18 cellular contexts compared by ENCODE assay signal in the genomic region with DNA sequence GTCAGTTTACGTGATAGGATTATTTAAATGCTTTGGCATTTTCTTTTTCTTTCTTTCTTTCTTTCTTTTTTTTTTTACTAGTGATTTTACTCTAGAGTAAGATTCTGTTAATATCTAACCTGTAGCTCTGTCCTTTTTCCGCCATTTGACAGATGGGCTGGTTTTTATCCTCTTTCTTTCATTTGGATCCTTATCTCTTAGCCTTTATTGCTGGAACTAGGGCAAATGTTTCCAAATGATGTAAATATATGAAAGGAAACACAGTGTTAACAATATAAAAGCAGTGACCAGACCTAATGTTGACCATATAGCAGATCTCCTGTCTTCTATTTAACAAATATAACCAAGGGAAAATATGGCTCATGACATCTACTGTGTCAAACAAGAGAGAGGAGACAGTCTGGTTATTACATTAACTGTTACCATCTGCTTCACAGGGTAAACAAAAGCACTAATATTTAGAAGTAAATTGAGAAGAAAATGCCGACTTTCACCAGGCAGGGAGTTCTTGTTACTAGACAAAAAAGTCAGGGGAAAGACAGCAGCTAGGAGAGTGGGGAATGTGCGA. TPM values are rescaled to one million over a fixed set of nuclear protein-coding genes. Genes with fewer than 3 reads are reported as not detected.
A peak's percentile ranks its signal among the peaks of the same experiment; 100 is the strongest.
DNase-seq lines count a peak whose midpoint lies in the region; ATAC-seq, FAIRE-seq and TF ChIP-seq lines count a peak whose summit lies in the region.
"Had no signal": no experiment of that assay in that cellular context is flagged by ENCODE, and none has a peak within 500 bp of the region (broad histone marks: within the 10 kb centered on the region; RNA-seq: fewer than 3 reads in every experiment).

No MANE protein-coding gene starts in this region.

- H3K4me1 Mint-ChIP-seq in mesothelial cell of epicardium = peaks cover 16% of the 10 kb centered on the region

- no peak overlapping the region for H3K4me3 Mint-ChIP-seq in mesothelial cell of epicardium
- H3K4me3 Mint-ChIP-seq: GM23338 had no signal

- H3K27ac ChIP-seq in liver (ENCODE audit: low read depth in 1 of 2, low read length in 2 of 2) (peak overlapping the region in 1 of 2 donors; percentile 57), HepG2 (ENCODE audit: extremely low read length, insufficient read depth, low read length) (no peak overlapping the region), colonic mucosa (peak overlapping the region; percentile 41)
- H3K27ac ChIP-seq: SK-N-MC had no signal

- TF ChIP-seq EP300 in HepG2 (IDR thresholded peaks at IDR 0.05; ENCODE audit: low read depth in 2 of 2, low read length in 2 of 2) (no peak), HepG2 (CRISPR knock-in tag; IDR thresholded peaks at IDR 0.05; ENCODE audit: borderline replicate concordance) (no peak)

- peak overlapping the region; percentile 34 for H3K27ac Mint-ChIP-seq in mesothelial cell of epicardium
- H3K27ac Mint-ChIP-seq: GM23338 had no signal

- no TSS peak for BruUV-seq in HepG2 (replicated peaks; lab: Mats Ljungman, UMichigan)

- in situ Hi-C loops in HepG2 (cut with HindIII; ENCODE audit: extremely low pct_ligation_motif_present, low pct_unique_long_range_greater_than_20kb) = no loop called here

- peaks cover 13% of the 10 kb centered on the region for H3K9me3 Mint-ChIP-seq in mesothelial cell of epicardium
- H3K9me3 Mint-ChIP-seq: GM23338 had no signal

- H3K9ac ChIP-seq in liver (ENCODE audit: low read depth in 1 of 2, low read length in 2 of 2) (no peak overlapping the region), HepG2 (ENCODE audit: insufficient read depth, low read depth, low read length) (no peak overlapping the region), colonic mucosa (ENCODE audit: low read depth in 2 of 2, low read length in 2 of 2) (no peak overlapping the region)

- DNase-seq in HepG2 (ENCODE audit: low spot score) (no peak), colonic mucosa (no peak), mesothelial cell of epicardium (ENCODE audit: low spot score in 2 of 2, unreplicated experiment in 2 of 2) (no peak), GM19238 (ENCODE audit: insufficient read length, low spot score) (no peak), LoVo (ENCODE audit: low spot score) (no peak), NCI-H1417 (lab: John Stamatoyannopoulos, UW) (no peak)
- DNase-seq: AML-193, DND-41, GF-D8, KG1, NCI-H1092, NCI-H1930, NCI-H526, PC-3 had no signal

- no peak for TF ChIP-seq POLR2A in HepG2 (IDR thresholded peaks at IDR 0.05; ENCODE audit: insufficient read depth in 1 of 2, low read depth in 2 of 2, low read length in 2 of 2)

- no peak overlapping the region for H3K4me2 ChIP-seq in HepG2 (ENCODE audit: low read depth, low read length)

- H3K9me3 ChIP-seq in liver (ENCODE audit: control insufficient read depth in 4 of 4, low read length in 3 of 4) (no peaks in the 10 kb centered on the region), HepG2 (ENCODE audit: low read length) (no peaks in the 10 kb centered on the region), colonic mucosa (no peaks in the 10 kb centered on the region)

- TF ChIP-seq CTCF in liver (IDR thresholded peaks at IDR 0.05; ENCODE audit: low read depth, low read length, missing input control) (no peak), HepG2 (CRISPR knock-in tag; IDR thresholded peaks at IDR 0.05) (no peak), colonic mucosa (IDR thresholded peaks at IDR 0.05) (no peak), mesothelial cell of epicardium (IDR thresholded peaks at IDR 0.05; ENCODE audit: unreplicated experiment) (no peak)

- no peaks in the 10 kb centered on the region for H3K36me3 ChIP-seq in liver (ENCODE audit: control insufficient read depth in 4 of 4, insufficient read depth in 3 of 4, low read depth in 1 of 4, low read length in 3 of 4)
- H3K36me3 ChIP-seq in HepG2 (replicated peaks in 1 of 2; ENCODE audit: control insufficient read depth in 1 of 2, insufficient read depth in 2 of 2, low read length in 2 of 2) = no peaks in the 10 kb centered on the region
- H3K36me3 ChIP-seq in colonic mucosa = no peaks in the 10 kb centered on the region

- no peak overlapping the region for H3K4me3 ChIP-seq in liver (ENCODE audit: low read depth in 1 of 3, low read length in 3 of 3)
- H3K4me3 ChIP-seq in HepG2 (replicated peaks in 1 of 3; ENCODE audit: insufficient read depth in 1 of 3, low read depth in 2 of 3, low read length in 3 of 3) = no peak overlapping the region
- no peak overlapping the region for H3K4me3 ChIP-seq in colonic mucosa
- H3K4me3 ChIP-seq: GM23338, SK-N-MC had no signal

- H3K27me3 ChIP-seq in liver (ENCODE audit: control insufficient read depth in 4 of 4, insufficient read depth in 4 of 4, low read length in 3 of 4) (no peaks in the 10 kb centered on the region), HepG2 (ENCODE audit: control insufficient read depth in 1 of 2, insufficient read depth in 2 of 2, low read length in 2 of 2) (no peaks in the 10 kb centered on the region), colonic mucosa (no peaks in the 10 kb centered on the region)

- H3K4me1 ChIP-seq in liver (ENCODE audit: control insufficient read depth in 4 of 4, insufficient read depth in 4 of 4, low read length in 3 of 4) (peaks cover 0 to 6% (median 5%) of the 10 kb centered on the region in 4 donors), HepG2 (ENCODE audit: insufficient read depth, low read length) (peaks cover 24% of the 10 kb centered on the region), colonic mucosa (no peaks in the 10 kb centered on the region)

- ATAC-seq in HepG2 (no peak), HG02970 (IDR thresholded peaks at IDR 0.05; ENCODE audit: low FRiP score, unreplicated experiment) (no peak)
- ATAC-seq: PC-3 had no signal

- 75% methylated on average over 4 of the region's 4 CpGs for WGBS in liver
- WGBS in HepG2 (ENCODE audit: low lambda C conversion rate) = 81% methylated on average over 4 of the region's 4 CpGs

- H4K20me1 ChIP-seq in HepG2 (ENCODE audit: insufficient read depth, low read length) = no peaks in the 10 kb centered on the region

- H3K79me2 ChIP-seq in HepG2 (ENCODE audit: insufficient read depth, low read length) = no peaks in the 10 kb centered on the region

- CTCF ChIA-PET in HepG2 (lab: Yijun Ruan, JAX; ENCODE audit: low intra/inter-chr PET ratio, low total read pairs) = no interaction called here

- no peak overlapping the region for H2AFZ ChIP-seq in HepG2 (ENCODE audit: low read length)

- TF ChIP-seq RAD21 in liver (IDR thresholded peaks at IDR 0.05) (no peak), HepG2 (CRISPR knock-in tag; IDR thresholded peaks at IDR 0.05) (no peak)

- no peaks in the 10 kb centered on the region for H3K27me3 Mint-ChIP-seq in mesothelial cell of epicardium (ENCODE audit: low read depth)

- intact Hi-C loops in HepG2 (cut with micrococcal nuclease; ENCODE audit: unreplicated experiment) = loop anchor here (5.0 kb wide), 1 partner anchor 38 kb away; no protein-coding TSS in a partner anchor
- intact Hi-C loops in colonic mucosa (cut with DNase I) = no loop called here

- FAIRE-seq in HepG2 (lab: Jason Lieb, UNC) = no peak

- no peaks in the 10 kb centered on the region for H3K36me3 Mint-ChIP-seq in mesothelial cell of epicardium

- POLR2A ChIA-PET in HepG2 (lab: Yijun Ruan, JAX) = no interaction called here

TF ChIP-seq in liver, 16 proteins besides CTCF, POLR2A, EP300 and RAD21:
- TF ChIP-seq YY1 (IDR thresholded peaks at IDR 0.05) = peak; percentile 34
- no peak for TF ChIP-seq JUND (IDR thresholded peaks at IDR 0.05)
- no peak for TF ChIP-seq FOXA2 (IDR thresholded peaks at IDR 0.05)

TF ChIP-seq in HepG2, 621 proteins besides CTCF, POLR2A, EP300 and RAD21 (continues in another document):
- TF ChIP-seq SCMH1 (CRISPR knock-in tag; IDR thresholded peaks at IDR 0.05; ENCODE audit: borderline replicate concordance) = no peak

RNA-seq across cellular contexts. Expression of a gene that starts 59.8 kb away (rescaled TPM):
- total RNA-seq in liver = 100 to 1,000 TPM; 115 to 135 TPM
- polyA plus RNA-seq in liver = 10 to 100 TPM; 28.6 to 44.5 TPM
- total RNA-seq in HepG2 (2016; rRNA removed; fragmentation: Illumina TruSeq; extraction: Trizol) = 84.6 and 96.9 TPM in 2 replicates
- 11.5 and 11.6 TPM in 2 replicates for total RNA-seq in HepG2 (2016; cell fraction: cytosol; rRNA removed; fragmentation: Illumina TruSeq; extraction: Trizol; ENCODE audit: low read depth)
- 74.6 and 95.9 TPM in 2 replicates for total RNA-seq in HepG2 (2016; cell fraction: insoluble cytoplasmic fraction; rRNA removed; fragmentation: Illumina TruSeq; extraction: Trizol)
- total RNA-seq in HepG2 (2016; cell fraction: membrane; rRNA removed; fragmentation: Illumina TruSeq; extraction: Trizol) = 35.6 and 39.1 TPM in 2 replicates
- 62.3 and 75.3 TPM in 2 replicates for total RNA-seq in HepG2 (2016; cell fraction: nucleus; rRNA removed; fragmentation: Illumina TruSeq; extraction: Trizol)
- polyA plus RNA-seq in HepG2 (2011; rRNA removed) = 21.5 and 35.3 TPM in 2 replicates
- polyA plus RNA-seq in HepG2 (2011; cell fraction: cytosol; rRNA removed) = 12.9 and 21.5 TPM in 2 replicates
- polyA plus RNA-seq in HepG2 (2011; cell fraction: nucleus; rRNA removed) = 29.1 and 32.0 TPM in 2 replicates
- 66.0 and 93.9 TPM in 2 replicates for polyA plus RNA-seq in HepG2 (2012)
- 3.5 and 3.7 TPM in 2 replicates for polyA plus RNA-seq in HepG2 (2016; cell fraction: cytosol; fragmentation: Illumina TruSeq; extraction: Trizol; ENCODE audit: low read depth)
- 80.0 and 80.6 TPM in 2 replicates for polyA plus RNA-seq in HepG2 (2016; cell fraction: insoluble cytoplasmic fraction; fragmentation: Illumina TruSeq; extraction: Trizol; ENCODE audit: low read depth)
- polyA plus RNA-seq in HepG2 (2016; cell fraction: membrane; fragmentation: Illumina TruSeq; extraction: Trizol; ENCODE audit: low read depth) = 12.9 and 13.2 TPM in 2 replicates
- polyA plus RNA-seq in HepG2 (2016; cell fraction: nucleus; fragmentation: Illumina TruSeq; extraction: Trizol; ENCODE audit: insufficient read depth, low read depth) = 78.5 and 78.7 TPM in 2 replicates
- polyA minus RNA-seq in HepG2 (2011; rRNA and poly(A)+ RNA removed; ENCODE audit: low replicate concordance) = 29.2 and 35.2 TPM in 2 replicates
- polyA minus RNA-seq in HepG2 (2011; cell fraction: cytosol; rRNA and poly(A)+ RNA removed) = 31.5 and 48.1 TPM in 2 replicates
- polyA minus RNA-seq in HepG2 (2011; cell fraction: nucleus; rRNA and poly(A)+ RNA removed) = 101 and 110 TPM in 2 replicates
- total RNA-seq in colonic mucosa = 10 to 100 TPM; 35.0 to 37.1 TPM
- 18.7 to 27.5 TPM (median 23.5 TPM) in 3 replicates for total RNA-seq in mesothelial cell of epicardium
